Comparison of ENCODE assay signal across 8 cellular contexts in the genomic region with DNA sequence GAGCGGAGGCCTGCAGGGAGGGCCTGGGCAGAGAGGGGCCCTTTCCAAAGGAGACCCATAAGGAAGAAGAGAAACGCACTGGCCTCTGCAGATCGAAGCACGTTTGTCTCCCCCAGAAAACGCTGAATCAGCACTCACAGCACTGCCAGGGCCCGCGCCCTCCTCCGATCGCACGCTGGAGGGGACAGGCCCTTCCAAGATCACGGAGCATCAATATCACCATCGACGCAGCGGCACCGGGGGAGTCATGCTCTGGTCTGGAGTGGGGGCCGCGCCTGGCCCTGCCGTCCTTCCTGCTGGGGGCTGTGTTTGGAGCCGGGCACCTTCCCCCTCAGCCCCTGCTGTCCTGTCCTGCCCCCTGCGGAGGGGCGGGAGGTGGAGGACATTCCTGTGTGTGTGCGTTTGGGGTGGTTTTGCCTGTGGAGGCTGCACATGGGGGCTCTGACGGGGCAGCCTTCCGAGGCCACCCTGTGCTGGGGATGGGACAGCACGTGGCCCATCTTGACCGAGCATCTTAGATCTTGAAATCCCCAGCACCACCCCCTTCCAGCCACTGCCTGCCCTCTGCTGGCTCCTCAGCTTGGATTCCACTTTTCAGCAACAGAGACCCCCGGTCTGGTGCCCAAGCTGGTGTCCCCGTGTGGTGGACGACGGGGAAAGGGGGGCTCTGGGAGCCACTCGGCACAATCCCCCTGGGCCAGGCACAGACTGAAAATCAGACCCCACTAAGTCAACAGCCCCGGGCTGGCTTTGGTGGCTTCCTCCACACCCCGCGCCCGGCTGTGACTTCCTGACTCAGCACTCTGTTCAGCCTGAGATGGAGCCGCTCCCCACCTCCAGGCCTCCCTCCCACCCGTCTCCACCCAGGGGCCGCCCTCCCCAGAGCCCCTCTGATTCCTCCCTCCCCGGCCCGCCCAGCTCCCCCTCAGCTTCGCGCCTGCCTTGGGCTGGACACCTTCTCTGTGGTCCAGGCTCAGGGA. TPM values are rescaled to one million over a fixed set of nuclear protein-coding genes. Genes with fewer than 3 reads are reported as not detected.
A peak's percentile ranks its signal among the peaks of the same experiment; 100 is the strongest.
DNase-seq lines count a peak whose midpoint lies in the region; TF ChIP-seq lines count a peak whose summit lies in the region.

No MANE protein-coding gene starts in this region.

- H3K79me2 ChIP-seq in mammary epithelial cell (ENCODE audit: insufficient read depth, low read length), result peaks cover 8% of the 10 kb centered on the region

- H3K79me1 ChIP-seq in mesenchymal stem cell (replicated peaks; ENCODE audit: low read length, poor library complexity, severe bottlenecking), result peaks cover 11% of the 10 kb centered on the region

- H3K27me3 ChIP-seq in Peyer's patch (no peaks in the 10 kb centered on the region), mammary epithelial cell (ENCODE audit: insufficient read depth, low read length) (no peaks in the 10 kb centered on the region), mesenchymal stem cell (ENCODE audit: control insufficient read depth in 1 of 2, insufficient read depth in 1 of 2, low read length in 2 of 2) (no peaks in the 10 kb centered on the region), tibial artery (no peaks in the 10 kb centered on the region), adrenal gland (no peaks in the 10 kb centered on the region)

- H2BK5ac ChIP-seq in mesenchymal stem cell (ENCODE audit: low read depth, low read length, poor library complexity, severe bottlenecking), result peak overlapping the region; percentile 88

- H3K27ac ChIP-seq in Peyer's patch, result peak overlapping the region; percentile 75 to 89 (median 78)
- H3K27ac ChIP-seq in mammary epithelial cell (ENCODE audit: insufficient read depth, low read depth, low read length), result no peak overlapping the region
- H3K27ac ChIP-seq in mesenchymal stem cell (ENCODE audit: low read length, poor library complexity, severe bottlenecking), result peak overlapping the region; percentile 82
- peak overlapping the region; percentile 57 to 68 for H3K27ac ChIP-seq in tibial artery
- H3K27ac ChIP-seq in adrenal gland, result peak overlapping the region in 2 of 5 donors; percentile 51 to 63

- H3K9me3 ChIP-seq in Peyer's patch (no peaks in the 10 kb centered on the region), mammary epithelial cell (replicated peaks; ENCODE audit: insufficient read depth, low read length) (no peaks in the 10 kb centered on the region), mesenchymal stem cell (ENCODE audit: control insufficient read depth, low read length) (no peaks in the 10 kb centered on the region), tibial artery (no peaks in the 10 kb centered on the region), adrenal gland (replicated peaks in 1 of 3) (no peaks in the 10 kb centered on the region)

- peak overlapping the region; percentile 86 for H4K8ac ChIP-seq in mesenchymal stem cell (ENCODE audit: low read length)

- H3K14ac ChIP-seq in mesenchymal stem cell (ENCODE audit: low read length in 2 of 2), result peak overlapping the region in 1 of 2 experiments; percentile 95

- H3K9ac ChIP-seq in mammary epithelial cell (ENCODE audit: insufficient read depth, low read length), result no peak overlapping the region
- peak overlapping the region; percentile 77 for H3K9ac ChIP-seq in mesenchymal stem cell (ENCODE audit: low read length)

- peak overlapping the region in 1 of 2 experiments; percentile 77 for H3K23ac ChIP-seq in mesenchymal stem cell (ENCODE audit: low read length in 2 of 2)

- no TSS peak for BruUV-seq in mammary epithelial cell (replicated peaks; lab: Mats Ljungman, UMichigan)

- in situ Hi-C loops in mammary epithelial cell (cut with MboI; ENCODE audit: low sequenced_read_pairs in 2 of 2), result no loop called here

- H2BK15ac ChIP-seq in mesenchymal stem cell (ENCODE audit: low read depth, poor library complexity, severe bottlenecking), result peak overlapping the region; percentile 86

- H4K91ac ChIP-seq in mesenchymal stem cell (ENCODE audit: low read length), result peak overlapping the region; percentile 99

- H3K4ac ChIP-seq in mesenchymal stem cell (ENCODE audit: low read depth in 1 of 2, low read length in 2 of 2), result peak overlapping the region; percentile 64 to 96

- CTCF ChIA-PET in mammary epithelial cell (lab: Charles Lee; ENCODE audit: low non-redundant PET), result interaction anchor here (0.6 kb wide), 1 partner anchor 1332 kb away, joined by 3 read pairs; no protein-coding TSS in a partner anchor

- H3K4me2 ChIP-seq in mammary epithelial cell (ENCODE audit: insufficient read depth, low read depth, low read length) (peak overlapping the region; percentile 69), mesenchymal stem cell (ENCODE audit: low read length, poor library complexity, severe bottlenecking) (peak overlapping the region; percentile 69)

- peak overlapping the region; percentile 88 for H2BK120ac ChIP-seq in mesenchymal stem cell (ENCODE audit: low read depth, low read length)

- 34% methylated on average over 25 of the region's 42 CpGs for WGBS in mammary epithelial cell (ENCODE audit: low coverage, missing lambda C conversion rate)
- WGBS in mesenchymal stem cell, result 39% methylated on average over 38 of the region's 42 CpGs
- WGBS in adrenal gland, 4 donors, result 18 to 41% (median 33%) methylated on average over 9 to 42 of the region's 42 CpGs

- H3K4me3 ChIP-seq in Peyer's patch (peak overlapping the region; percentile 40 to 51 (median 48)), mammary epithelial cell (replicated peaks in 1 of 3; ENCODE audit: insufficient read depth in 1 of 3, low read depth in 2 of 3, low read length in 3 of 3) (peak overlapping the region in 1 of 3 experiments; percentile 12), mesenchymal stem cell (ENCODE audit: insufficient read depth in 1 of 2, low read depth in 1 of 2, low read length in 2 of 2) (peak overlapping the region; percentile 23 to 73), tibial artery (peak overlapping the region; percentile 37 to 48), adrenal gland (peak overlapping the region in 1 of 4 donors; percentile 17)

- H2AFZ ChIP-seq in mammary epithelial cell (ENCODE audit: low read depth, low read length) (no peak overlapping the region), mesenchymal stem cell (ENCODE audit: low read depth, low read length) (peak overlapping the region; percentile 42)

- peak overlapping the region; percentile 88 for H2AK5ac ChIP-seq in mesenchymal stem cell (ENCODE audit: low read length, severe bottlenecking)

- dilution Hi-C loops in mammary epithelial cell (cut with HindIII; ENCODE audit: low sequenced_read_pairs), result loop anchor here (5.0 kb wide), 3 partner anchors 53 to 243 kb away; no protein-coding TSS in a partner anchor

- H3K4me1 ChIP-seq in Peyer's patch, result peaks cover 21 to 57% (median 38%) of the 10 kb centered on the region in 4 donors
- peaks cover 43% of the 10 kb centered on the region for H3K4me1 ChIP-seq in mammary epithelial cell (ENCODE audit: insufficient read depth, low read length)
- peaks cover 55% of the 10 kb centered on the region for H3K4me1 ChIP-seq in mesenchymal stem cell (ENCODE audit: control insufficient read depth, insufficient read depth, low read depth, low read length)
- H3K4me1 ChIP-seq in tibial artery, result peaks cover 0 to 44% (median 35%) of the 10 kb centered on the region in 4 donors
- H3K4me1 ChIP-seq in adrenal gland (replicated peaks in 1 of 2), result peaks cover 17 to 21% of the 10 kb centered on the region in 2 donors

- DNase-seq in NCI-H1092 treated with DMSO at 0.1 percent for 48 hours (lab: John Stamatoyannopoulos, UW) (peak; percentile 54), NCI-H1092 (lab: John Stamatoyannopoulos, UW) (no peak), Peyer's patch (no peak), mammary epithelial cell (no peak), mesenchymal stem cell (peak; percentile 43), tibial artery (no peak), NCI-H2081 (lab: John Stamatoyannopoulos, UW) (no peak), adrenal gland (no peak)

- peak overlapping the region; percentile 80 to 91 for H3K18ac ChIP-seq in mesenchymal stem cell (ENCODE audit: low read depth in 1 of 2, low read length in 2 of 2)

- TF ChIP-seq CTCF in Peyer's patch (IDR thresholded peaks at IDR 0.05), result no peak
- TF ChIP-seq CTCF in mammary epithelial cell (conservative IDR thresholded peaks at IDR 0.05 in 1 of 2, IDR thresholded peaks at IDR 0.05 in 1 of 2; ENCODE audit: extremely low read depth in 1 of 2, insufficient read depth in 1 of 2, low read depth in 1 of 2, low read length in 2 of 2), result peak in 1 of 2 donors; percentile 4
- peak in 1 of 2 experiments; percentile 11 for TF ChIP-seq CTCF in tibial artery (IDR thresholded peaks at IDR 0.05)
- TF ChIP-seq CTCF in adrenal gland (IDR thresholded peaks at IDR 0.05), result peak in 1 of 6 experiments; percentile 10

- intact Hi-C loops in mammary epithelial cell (cut with micrococcal nuclease) (no loop called here), tibial artery (cut with DNase I; ENCODE audit: low total_unique reads) (no loop called here), adrenal gland (cut with DNase I) (no loop called here)

- H4K20me1 ChIP-seq in mammary epithelial cell (ENCODE audit: insufficient read depth, low read length), result no peaks in the 10 kb centered on the region

- H3K36me3 ChIP-seq in Peyer's patch (peaks cover 0 to 4% (median 0%) of the 10 kb centered on the region in 3 donors), mammary epithelial cell (ENCODE audit: insufficient read depth, low read length) (no peaks in the 10 kb centered on the region), mesenchymal stem cell (ENCODE audit: control insufficient read depth in 1 of 2, insufficient read depth in 2 of 2, low read depth in 1 of 2, low read length in 2 of 2) (peaks cover 12 to 13% of the 10 kb centered on the region in 2 experiments), tibial artery (peaks cover 0 to 18% (median 5%) of the 10 kb centered on the region in 3 donors), adrenal gland (replicated peaks in 1 of 2) (peaks cover 0 to 11% of the 10 kb centered on the region in 2 donors)

- peak overlapping the region; percentile 84 to 100 for H2BK12ac ChIP-seq in mesenchymal stem cell (ENCODE audit: low read length in 2 of 2)

- TF ChIP-seq POLR2A in Peyer's patch (IDR thresholded peaks at IDR 0.05) (no peak), adrenal gland (IDR thresholded peaks at IDR 0.05) (no peak)

RNA-seq across cellular contexts. Expression of gene TMEM250, which starts 8.3 kb away (rescaled TPM):
- total RNA-seq in Peyer's patch, result 10 to 100 TPM; 34.7 to 75.0 (median 69.2) TPM
- total RNA-seq in mammary epithelial cell, result 10 to 100 TPM; 33.8 to 49.8 TPM
- polyA plus RNA-seq in mammary epithelial cell, result 27.9 TPM
- polyA minus RNA-seq in mammary epithelial cell, result 25.5 TPM
- 18.1 TPM for polyA plus RNA-seq in mesenchymal stem cell (2013, experiment 1 of 2)
- polyA plus RNA-seq in mesenchymal stem cell (2013, experiment 2 of 2), result 17.5 TPM
- 10 to 100 TPM; 19.7 to 47.2 (median 35.9) TPM for total RNA-seq in adrenal gland
- polyA plus RNA-seq in adrenal gland, result 10 to 100 TPM in 2 of 3 donors, 1 to 10 TPM in 1; 5.2 to 12.4 (median 10.6) TPM

RNA-seq across cellular contexts. Expression of gene NACC2, which starts 15.3 kb away (rescaled TPM):
- 10 to 100 TPM in 3 of 4 donors, 1 to 10 TPM in 1; 8.3 to 24.3 (median 23.1) TPM for total RNA-seq in Peyer's patch
- total RNA-seq in mammary epithelial cell, result 10 to 100 TPM; 14.1 to 27.3 TPM
- 6.7 TPM for polyA plus RNA-seq in mammary epithelial cell
- polyA minus RNA-seq in mammary epithelial cell, result 13.1 TPM
- polyA plus RNA-seq in mesenchymal stem cell (2013, experiment 1 of 2), result 25.9 TPM
- polyA plus RNA-seq in mesenchymal stem cell (2013, experiment 2 of 2), result 26.0 TPM
- total RNA-seq in adrenal gland, result 10 to 100 TPM; 27.2 to 61.0 (median 38.6) TPM
- 10 to 100 TPM in 1 of 3 donors, 1 to 10 TPM in 2; 5.7 to 11.3 (median 7.1) TPM for polyA plus RNA-seq in adrenal gland

Comparison
In these comparisons a context has a peak if more than half of its experiments do, and no peak if none do; other contexts are left out.
1. DNase-seq: peak in NCI-H1092 treated with DMSO at 0.1 percent for 48 hours (single experiment) and mesenchymal stem cell (single experiment); none in NCI-H1092 (single experiment), Peyer's patch (0 of 3), mammary epithelial cell (single experiment), tibial artery (0 of 2), NCI-H2081 (0 of 2) and adrenal gland (0 of 7).